ENCODE assay signal across 16 cellular contexts in genomic region chr17:75129576-75129975, GRCh38. TPM values are rescaled to one million over a fixed set of nuclear protein-coding genes. Genes with fewer than 3 reads are reported as not detected.
DNase-seq lines count a peak whose midpoint lies in the region; ATAC-seq and TF ChIP-seq lines count a peak whose summit lies in the region.
"Had no signal": no experiment of that assay in that cellular context is flagged by ENCODE, and none has a peak within 500 bp of the region (broad histone marks: within the 10 kb centered on the region; RNA-seq: fewer than 3 reads in every experiment).

No MANE protein-coding gene starts in this region.

- H3K27me3 Mint-ChIP-seq in activated naive CD8-positive, alpha-beta T cell: no peaks in the 10 kb centered on the region
- no peaks in the 10 kb centered on the region for H3K27me3 Mint-ChIP-seq in nephron progenitor cell (ENCODE audit: low read depth, poor library complexity)

- H3K79me2 ChIP-seq in SK-N-SH (ENCODE audit: insufficient read depth): peaks cover 25% of the 10 kb centered on the region; the same call in 1 of the 2 replicates

- TF ChIP-seq CTCF in SK-N-SH (IDR thresholded peaks at IDR 0.05) (no peak), nephron progenitor cell (IDR thresholded peaks at IDR 0.05) (no peak)

- CTCF ChIA-PET in SK-N-SH (lab: Yijun Ruan, JAX) (interaction anchor here (0.8 to 19.6 kb wide), 16 partner anchors 8 to 206 kb away, joined by 3 to 422 read pairs (median 13); partner anchors contain the start of genes ARMC7, ATP5PD, KCTD2 and MRPL58), HEK293T (lab: Yijun Ruan, JAX) (interaction anchor here (0.5 to 3.2 kb wide), 3 partner anchors 8 to 88 kb away, joined by 4 to 32 read pairs (median 8); no protein-coding TSS in a partner anchor)

- peaks cover 29% of the 10 kb centered on the region for H3K4me1 Mint-ChIP-seq in activated naive CD8-positive, alpha-beta T cell (ENCODE audit: low read depth)
- peaks cover 39% of the 10 kb centered on the region for H3K4me1 Mint-ChIP-seq in nephron progenitor cell

- no peaks in the 10 kb centered on the region for H3K27me3 ChIP-seq in SK-N-SH (ENCODE audit: insufficient read depth)
- H3K27me3 ChIP-seq: heart left ventricle, testis had no signal

- no peaks in the 10 kb centered on the region for H3K36me3 Mint-ChIP-seq in activated naive CD8-positive, alpha-beta T cell
- H3K36me3 Mint-ChIP-seq in nephron progenitor cell (ENCODE audit: low read depth): peaks cover 10% of the 10 kb centered on the region

- no peak overlapping the region for H2AFZ ChIP-seq in SK-N-SH (ENCODE audit: low read depth)

- ATAC-seq in SK-N-SH treated with all-trans-retinoic acid at 6 μM for 48 hours (no peak), HG03025 (IDR thresholded peaks at IDR 0.05; ENCODE audit: low FRiP score, unreplicated experiment) (no peak), GM18517 (IDR thresholded peaks at IDR 0.05; ENCODE audit: unreplicated experiment) (no peak)
- ATAC-seq: heart left ventricle, left colon had no signal

- no peaks in the 10 kb centered on the region for H3K9me3 ChIP-seq in SK-N-SH
- H3K9me3 ChIP-seq: heart left ventricle, testis had no signal

- H3K4me1 ChIP-seq in SK-N-SH (ENCODE audit: control insufficient read depth in 1 of 2, insufficient read depth in 2 of 2, low read depth in 1 of 2, low read length in 1 of 2): peaks cover 5 to 19% of the 10 kb centered on the region in 2 experiments; a peak in 2 of 4 replicates

- DNase-seq in SK-N-SH: no peak
- no peak for DNase-seq in HEK293T (ENCODE audit: extremely low spot score)
- no peak for DNase-seq in nephron progenitor cell
- DNase-seq in HCEC 1CT: no peak
- DNase-seq: 8988T; activated CD4-positive, alpha-beta T cell treated with anti-CD3 and anti-CD28 coated beads for 48 hours; heart left ventricle; left colon; NCI-H1105; NCI-H345; OCI-M1; testis had no signal

- H3K9me2 ChIP-seq in SK-N-SH: no peaks in the 10 kb centered on the region

- no peak overlapping the region for H3K4me3 ChIP-seq in SK-N-SH (ENCODE audit: low read depth in 2 of 2, low read length in 1 of 2)
- H3K4me3 ChIP-seq: testis had no signal

- POLR2A ChIA-PET in SK-N-SH (lab: Yijun Ruan, JAX): interaction anchor here (1.0 to 2.4 kb wide), 3 partner anchors 15 to 24 kb away, joined by 3 to 22 read pairs (median 8); partner anchors contain the start of gene ARMC7
- POLR2A ChIA-PET in HEK293T (lab: Yijun Ruan, JAX): interaction anchor here (0.8 to 5.5 kb wide), 7 partner anchors 13 to 117 kb away, joined by 3 to 68 read pairs (median 6); partner anchors contain the start of genes JPT1 and MRPL58

- no peak overlapping the region for H3K9ac ChIP-seq in SK-N-SH

- peak overlapping the region; percentile 59 for H3K4me3 Mint-ChIP-seq in activated naive CD8-positive, alpha-beta T cell
- H3K4me3 Mint-ChIP-seq in nephron progenitor cell: peak overlapping the region; percentile 60

- peak overlapping the region; percentile 96; the same call in 1 of the 2 replicates for H3K4me2 ChIP-seq in SK-N-SH

- no peak for TF ChIP-seq RAD21 in SK-N-SH (IDR thresholded peaks at IDR 0.05; ENCODE audit: low read length)

- no peak overlapping the region for H3K27ac ChIP-seq in SK-N-SH (ENCODE audit: low read depth in 2 of 2, low read length in 1 of 2)

- H4K20me1 ChIP-seq in SK-N-SH (ENCODE audit: insufficient read depth): peaks cover 9% of the 10 kb centered on the region; the same call in 1 of the 2 replicates

- TF ChIP-seq EP300 in SK-N-SH (IDR thresholded peaks at IDR 0.05; ENCODE audit: borderline replicate concordance in 1 of 2, low read depth in 1 of 2, low read length in 1 of 2): no peak

- WGBS in SK-N-SH (ENCODE audit: low lambda C conversion rate): 90% methylated on average over 9 of the region's 9 CpGs

- no peaks in the 10 kb centered on the region for H3K9me3 Mint-ChIP-seq in activated naive CD8-positive, alpha-beta T cell (ENCODE audit: low read depth)
- H3K9me3 Mint-ChIP-seq in nephron progenitor cell: no peaks in the 10 kb centered on the region

- H3K27ac Mint-ChIP-seq in activated naive CD8-positive, alpha-beta T cell: peak overlapping the region; percentile 46
- H3K27ac Mint-ChIP-seq in nephron progenitor cell: peak overlapping the region; percentile 75

- H3K36me3 ChIP-seq in SK-N-SH (replicated peaks in 1 of 2; ENCODE audit: control insufficient read depth in 1 of 2, insufficient read depth in 2 of 2, low read length in 1 of 2): peaks cover 7 to 17% of the 10 kb centered on the region in 2 experiments

- H3F3A ChIP-seq in SK-N-SH (replicated peaks; ENCODE audit: insufficient read depth): peaks cover 25% of the 10 kb centered on the region

TF ChIP-seq in SK-N-SH, 30 proteins besides CTCF, POLR2A, EP300 and RAD21 (continues in another document):
- no peak for TF ChIP-seq IRF3 (IDR thresholded peaks at IDR 0.05; ENCODE audit: low read depth, low read length)
- no peak for TF ChIP-seq EZH2phosphoT487 (IDR thresholded peaks at IDR 0.05; ENCODE audit: borderline replicate concordance, low read depth)
- no peak for TF ChIP-seq RFX5 (IDR thresholded peaks at IDR 0.05; ENCODE audit: low read length)
- TF ChIP-seq MAX (IDR thresholded peaks at IDR 0.05; ENCODE audit: low read depth): no peak
- no peak for TF ChIP-seq YY1 (IDR thresholded peaks at IDR 0.05; ENCODE audit: low read depth)

TF ChIP-seq in SK-N-SH treated with all-trans-retinoic acid at 6 μM for 48 hours, 23 proteins besides CTCF, POLR2A, EP300 and RAD21:
- TF ChIP-seq GLIS3 (CRISPR knock-in tag; IDR thresholded peaks at IDR 0.05): no peak
- no peak for TF ChIP-seq ZNF8 (CRISPR knock-in tag; IDR thresholded peaks at IDR 0.05)
- TF ChIP-seq PATZ1 (CRISPR knock-in tag; IDR thresholded peaks at IDR 0.05; ENCODE audit: borderline replicate concordance): no peak
- no peak for TF ChIP-seq SNAI2 (CRISPR knock-in tag; IDR thresholded peaks at IDR 0.05)
- TF ChIP-seq TOX (CRISPR knock-in tag; IDR thresholded peaks at IDR 0.05; ENCODE audit: borderline replicate concordance): no peak
- TF ChIP-seq ZC3H10 (CRISPR knock-in tag; IDR thresholded peaks at IDR 0.05): no peak

TF ChIP-seq in HEK293T, 16 proteins besides CTCF, POLR2A, EP300 and RAD21:
- TF ChIP-seq SP1 (IDR thresholded peaks at IDR 0.05) (no peak), PKNOX1 (IDR thresholded peaks at IDR 0.05) (peak; percentile 63; the same call in 1 of the 2 replicates), ELF4 (IDR thresholded peaks at IDR 0.05) (no peak)

RNA-seq across cellular contexts. Expression of gene NT5C, which starts 2.0 kb away (rescaled TPM):
- 111 and 114 TPM in 2 replicates for polyA plus RNA-seq in SK-N-SH (2012; rRNA removed)
- 53.5 and 66.8 TPM in 2 replicates for polyA plus RNA-seq in SK-N-SH (2012; cell fraction: cytosol; rRNA removed)
- 316 and 454 TPM in 2 replicates for polyA plus RNA-seq in SK-N-SH (2012; cell fraction: nucleus; rRNA removed)

RNA-seq across cellular contexts. Expression of gene ARMC7, which starts 19.8 kb away (rescaled TPM):
- polyA plus RNA-seq in SK-N-SH (2012; rRNA removed): 7.3 and 10.8 TPM in 2 replicates
- 5.9 and 7.9 TPM in 2 replicates for polyA plus RNA-seq in SK-N-SH (2012; cell fraction: cytosol; rRNA removed)
- 10.6 and 11.4 TPM in 2 replicates for polyA plus RNA-seq in SK-N-SH (2012; cell fraction: nucleus; rRNA removed)

RNA-seq across cellular contexts. Expression of gene JPT1, which starts 24.7 kb away (rescaled TPM):
- 259 and 490 TPM in 2 replicates for polyA plus RNA-seq in SK-N-SH (2012; rRNA removed)
- 407 and 471 TPM in 2 replicates for polyA plus RNA-seq in SK-N-SH (2012; cell fraction: cytosol; rRNA removed)
- polyA plus RNA-seq in SK-N-SH (2012; cell fraction: nucleus; rRNA removed): 165 and 240 TPM in 2 replicates

RNA-seq across cellular contexts. Expression of gene SLC16A5, which starts 41.8 kb away (rescaled TPM):
- polyA plus RNA-seq in SK-N-SH (2012; rRNA removed): 0.03 and 0.06 TPM in 2 replicates
- polyA plus RNA-seq in SK-N-SH (2012; cell fraction: cytosol; rRNA removed): 0.03 TPM in 1 of 2 replicates, not detected in the other
- 0.06 TPM in 1 of 2 replicates, not detected in the other for polyA plus RNA-seq in SK-N-SH (2012; cell fraction: nucleus; rRNA removed)

RNA-seq across cellular contexts. Expression of gene SUMO2, which starts 53.2 kb away (rescaled TPM):
- polyA plus RNA-seq in SK-N-SH (2012; rRNA removed): 85.5 and 114 TPM in 2 replicates
- 133 and 184 TPM in 2 replicates for polyA plus RNA-seq in SK-N-SH (2012; cell fraction: cytosol; rRNA removed)
- polyA plus RNA-seq in SK-N-SH (2012; cell fraction: nucleus; rRNA removed): 25.6 and 43.8 TPM in 2 replicates
